In the genomic region with DNA sequence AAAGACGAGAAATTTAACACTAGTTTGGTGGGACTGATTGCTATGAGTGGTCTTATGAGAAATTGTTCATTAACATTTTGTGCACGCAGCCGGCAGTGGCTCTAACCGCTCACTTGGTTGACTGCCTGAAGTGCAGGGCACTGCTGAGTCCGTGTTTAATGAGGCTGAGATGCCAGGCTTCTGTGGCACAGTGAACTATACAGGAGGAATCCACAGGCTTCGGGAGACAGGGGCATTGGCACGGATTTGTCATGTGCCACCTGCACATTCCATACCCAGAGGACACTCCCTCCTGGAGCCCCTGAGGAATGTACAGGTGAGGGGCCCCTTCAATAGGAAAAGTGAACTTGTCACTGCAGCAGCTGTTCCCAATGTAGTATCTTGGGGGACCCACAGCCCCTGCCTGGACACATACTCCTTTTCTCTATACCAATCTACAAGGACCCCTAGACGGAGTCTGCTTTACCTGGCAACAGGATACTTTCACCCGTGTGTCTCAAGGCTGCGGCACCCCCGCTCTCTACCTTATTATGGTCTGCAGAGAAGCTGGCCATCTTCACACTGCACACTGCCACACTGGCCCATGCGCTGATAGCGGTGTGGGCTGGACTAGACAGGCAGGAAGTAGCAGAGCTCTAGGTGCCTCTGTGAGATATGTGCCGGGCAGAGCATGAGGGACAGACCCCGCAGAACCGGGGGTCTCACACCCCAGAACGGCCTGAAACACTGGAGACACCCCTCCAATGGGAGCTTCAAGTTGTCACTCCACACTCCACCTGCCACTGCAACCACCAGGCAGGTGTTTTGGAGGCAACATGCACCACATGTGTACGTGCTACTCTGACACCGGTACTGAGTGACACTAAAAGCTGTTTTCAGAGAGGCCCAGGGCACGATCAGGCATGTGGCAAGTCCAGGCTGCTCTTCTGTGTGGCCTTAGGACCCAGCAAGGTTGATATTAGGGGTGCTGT, we compare ENCODE assay signal across 1 cellular context.
A peak's percentile ranks its signal among the peaks of the same experiment; 100 is the strongest.
TF ChIP-seq lines count a peak whose summit lies in the region.

No MANE protein-coding gene starts in this region.

TF ChIP-seq in K562, 482 proteins besides CTCF, POLR2A, EP300 and RAD21:
- TF ChIP-seq GABPA (tag; conservative IDR thresholded peaks at IDR 0.05; ENCODE audit: low read depth) (peak; percentile 37; the same call in 1 of the 2 replicates), ZNF77 (CRISPR knock-in tag; IDR thresholded peaks at IDR 0.05) (no peak), CREM (IDR thresholded peaks at IDR 0.05; ENCODE audit: low read depth) (no peak), SPI1 (IDR thresholded peaks at IDR 0.05; ENCODE audit: borderline replicate concordance, low read depth, low read length) (no peak), POLR2AphosphoS5 (IDR thresholded peaks at IDR 0.05; ENCODE audit: control insufficient read depth, insufficient read depth, low read depth, low read length) (no peak)
- TF ChIP-seq, protein P1, sequence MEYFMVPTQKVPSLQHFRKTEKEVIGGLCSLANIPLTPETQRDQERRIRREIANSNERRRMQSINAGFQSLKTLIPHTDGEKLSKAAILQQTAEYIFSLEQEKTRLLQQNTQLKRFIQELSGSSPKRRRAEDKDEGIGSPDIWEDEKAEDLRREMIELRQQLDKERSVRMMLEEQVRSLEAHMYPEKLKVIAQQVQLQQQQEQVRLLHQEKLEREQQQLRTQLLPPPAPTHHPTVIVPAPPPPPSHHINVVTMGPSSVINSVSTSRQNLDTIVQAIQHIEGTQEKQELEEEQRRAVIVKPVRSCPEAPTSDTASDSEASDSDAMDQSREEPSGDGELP (CRISPR knock-in tag; IDR thresholded peaks at IDR 0.05; ENCODE audit: borderline replicate concordance): 0 out of 2 replicates have a peak, but pooled peaks have one; percentile 2
- TF ChIP-seq, protein P2, sequence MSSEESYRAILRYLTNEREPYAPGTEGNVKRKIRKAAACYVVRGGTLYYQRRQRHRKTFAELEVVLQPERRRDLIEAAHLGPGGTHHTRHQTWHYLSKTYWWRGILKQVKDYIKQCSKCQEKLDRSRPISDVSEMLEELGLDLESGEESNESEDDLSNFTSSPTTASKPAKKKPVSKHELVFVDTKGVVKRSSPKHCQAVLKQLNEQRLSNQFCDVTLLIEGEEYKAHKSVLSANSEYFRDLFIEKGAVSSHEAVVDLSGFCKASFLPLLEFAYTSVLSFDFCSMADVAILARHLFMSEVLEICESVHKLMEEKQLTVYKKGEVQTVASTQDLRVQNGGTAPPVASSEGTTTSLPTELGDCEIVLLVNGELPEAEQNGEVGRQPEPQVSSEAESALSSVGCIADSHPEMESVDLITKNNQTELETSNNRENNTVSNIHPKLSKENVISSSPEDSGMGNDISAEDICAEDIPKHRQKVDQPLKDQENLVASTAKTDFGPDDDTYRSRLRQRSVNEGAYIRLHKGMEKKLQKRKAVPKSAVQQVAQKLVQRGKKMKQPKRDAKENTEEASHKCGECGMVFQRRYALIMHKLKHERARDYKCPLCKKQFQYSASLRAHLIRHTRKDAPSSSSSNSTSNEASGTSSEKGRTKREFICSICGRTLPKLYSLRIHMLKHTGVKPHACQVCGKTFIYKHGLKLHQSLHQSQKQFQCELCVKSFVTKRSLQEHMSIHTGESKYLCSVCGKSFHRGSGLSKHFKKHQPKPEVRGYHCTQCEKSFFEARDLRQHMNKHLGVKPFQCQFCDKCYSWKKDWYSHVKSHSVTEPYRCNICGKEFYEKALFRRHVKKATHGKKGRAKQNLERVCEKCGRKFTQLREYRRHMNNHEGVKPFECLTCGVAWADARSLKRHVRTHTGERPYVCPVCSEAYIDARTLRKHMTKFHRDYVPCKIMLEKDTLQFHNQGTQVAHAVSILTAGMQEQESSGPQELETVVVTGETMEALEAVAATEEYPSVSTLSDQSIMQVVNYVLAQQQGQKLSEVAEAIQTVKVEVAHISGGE (CRISPR knock-in tag; IDR thresholded peaks at IDR 0.05): peak in 1 of 3 experiments; percentile 68; a peak in 2 of 6 replicates
- TF ChIP-seq, protein P3, sequence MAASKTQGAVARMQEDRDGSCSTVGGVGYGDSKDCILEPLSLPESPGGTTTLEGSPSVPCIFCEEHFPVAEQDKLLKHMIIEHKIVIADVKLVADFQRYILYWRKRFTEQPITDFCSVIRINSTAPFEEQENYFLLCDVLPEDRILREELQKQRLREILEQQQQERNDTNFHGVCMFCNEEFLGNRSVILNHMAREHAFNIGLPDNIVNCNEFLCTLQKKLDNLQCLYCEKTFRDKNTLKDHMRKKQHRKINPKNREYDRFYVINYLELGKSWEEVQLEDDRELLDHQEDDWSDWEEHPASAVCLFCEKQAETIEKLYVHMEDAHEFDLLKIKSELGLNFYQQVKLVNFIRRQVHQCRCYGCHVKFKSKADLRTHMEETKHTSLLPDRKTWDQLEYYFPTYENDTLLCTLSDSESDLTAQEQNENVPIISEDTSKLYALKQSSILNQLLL (CRISPR knock-in tag; IDR thresholded peaks at IDR 0.05; ENCODE audit: borderline replicate concordance): no peak
